ENCODE assay signal across 1 cellular context in genomic region chr3:184811999-184812844, GRCh38.
TF ChIP-seq lines count a peak whose summit lies in the region.

Gene VPS8, plus strand, starts transcription at chr3:184812166. Its CDS starts 12,467 bp downstream, at chr3:184824633.

TF ChIP-seq in K562, 482 proteins besides CTCF, POLR2A, EP300 and RAD21 (continued from another document and continues in another):
- TF ChIP-seq USF2 (CRISPR knock-in tag; IDR thresholded peaks at IDR 0.05) (peak; percentile 99), PTRF (tag; IDR thresholded peaks at IDR 0.05) (no peak), GABPA (tag; conservative IDR thresholded peaks at IDR 0.05; ENCODE audit: low read depth) (peak; percentile 66), NKRF (IDR thresholded peaks at IDR 0.05; ENCODE audit: borderline replicate concordance) (peak; percentile 82; the same call in 1 of the 2 replicates), KDM1A (IDR thresholded peaks at IDR 0.05) (no peak), POLR2G (IDR thresholded peaks at IDR 0.05; ENCODE audit: low read depth, low read length) (peak; percentile 83), MBD2 (IDR thresholded peaks at IDR 0.05; ENCODE audit: borderline replicate concordance, low read depth) (no peak; the same call in none of the 2 replicates), BCL6 (CRISPR knock-in tag; IDR thresholded peaks at IDR 0.05) (no peak), DEAF1 (CRISPR knock-in tag; IDR thresholded peaks at IDR 0.05) (no peak), NRF1 (conservative IDR thresholded peaks at IDR 0.05 in 1 of 2, IDR thresholded peaks at IDR 0.05 in 1 of 2) (peak; percentile 94 to 95), SRF (CRISPR knock-in tag; IDR thresholded peaks at IDR 0.05) (peak in 1 of 2 experiments; percentile 77; a peak in 2 of 4 replicates), ATF3 (IDR thresholded peaks at IDR 0.05) (no peak), ATF3 (CRISPR knock-in tag; conservative IDR thresholded peaks at IDR 0.05) (peak; percentile 71; the same call in 1 of the 2 replicates), ZFP91 (CRISPR knock-in tag; IDR thresholded peaks at IDR 0.05) (peak; percentile 99), ZNF586 (CRISPR knock-in tag; conservative IDR thresholded peaks at IDR 0.05) (no peak), CHD1 (IDR thresholded peaks at IDR 0.05; ENCODE audit: low read length) (peak; percentile 38), RERE (CRISPR knock-in tag; IDR thresholded peaks at IDR 0.05; ENCODE audit: borderline replicate concordance) (no peak), BHLHE40 (IDR thresholded peaks at IDR 0.05; ENCODE audit: low read length) (peak; percentile 78), ZBTB17 (CRISPR knock-in tag; IDR thresholded peaks at IDR 0.05) (no peak; the same call in 1 of the 2 replicates), ATF7 (IDR thresholded peaks at IDR 0.05) (peak; percentile 72), ZNF75A (CRISPR knock-in tag; IDR thresholded peaks at IDR 0.05) (no peak), BCOR (IDR thresholded peaks at IDR 0.05) (no peak), ZEB2 (IDR thresholded peaks at IDR 0.05) (0 out of 2 replicates have a peak, but pooled peaks have one; percentile 23), NR2F6 (CRISPR knock-in tag; IDR thresholded peaks at IDR 0.05) (no peak), SLC30A9 (CRISPR knock-in tag; IDR thresholded peaks at IDR 0.05) (no peak), LCOR (CRISPR knock-in tag; IDR thresholded peaks at IDR 0.05) (0 out of 2 replicates have a peak, but pooled peaks have one; percentile 54), NBN (IDR thresholded peaks at IDR 0.05; ENCODE audit: low read depth) (no peak), RREB1 (CRISPR knock-in tag; IDR thresholded peaks at IDR 0.05) (peak; percentile 65; the same call in 1 of the 2 replicates), FOXP4 (CRISPR knock-in tag; IDR thresholded peaks at IDR 0.05; ENCODE audit: borderline replicate concordance) (no peak), ZNF263 (CRISPR knock-in tag; IDR thresholded peaks at IDR 0.05; ENCODE audit: borderline replicate concordance) (peak; percentile 57; the same call in 1 of the 2 replicates), ZNF23 (CRISPR knock-in tag; IDR thresholded peaks at IDR 0.05) (no peak), HDAC2 (IDR thresholded peaks at IDR 0.05) (0 out of 2 replicates have a peak, but pooled peaks have one; percentile 55), ZNF140 (CRISPR knock-in tag; IDR thresholded peaks at IDR 0.05) (no peak), JUND (IDR thresholded peaks at IDR 0.05; ENCODE audit: borderline replicate concordance, low read depth, low read length) (peak; percentile 32; the same call in 1 of the 2 replicates), JUND (tag; IDR thresholded peaks at IDR 0.05; ENCODE audit: borderline replicate concordance, low read depth, low read length) (peak; percentile 38; the same call in 1 of the 3 replicates), TAF9B (IDR thresholded peaks at IDR 0.05; ENCODE audit: partially characterized antibody) (peak; percentile 18), MXI1 (IDR thresholded peaks at IDR 0.05; ENCODE audit: low read depth, low read length) (peak; percentile 64; the same call in 1 of the 2 replicates), ZC3H11A (IDR thresholded peaks at IDR 0.05; ENCODE audit: low read depth, low read length) (no peak), KDM5B (IDR thresholded peaks at IDR 0.05; ENCODE audit: insufficient replicate concordance, low read depth, low read length) (peak; percentile 67), JUN (IDR thresholded peaks at IDR 0.05; ENCODE audit: borderline replicate concordance, low read depth, low read length) (peak; percentile 58; the same call in 1 of the 2 replicates), JUN (CRISPR knock-in tag; IDR thresholded peaks at IDR 0.05; ENCODE audit: borderline replicate concordance) (no peak)
